1 cellular context compared by ENCODE assay signal in the genomic region with DNA sequence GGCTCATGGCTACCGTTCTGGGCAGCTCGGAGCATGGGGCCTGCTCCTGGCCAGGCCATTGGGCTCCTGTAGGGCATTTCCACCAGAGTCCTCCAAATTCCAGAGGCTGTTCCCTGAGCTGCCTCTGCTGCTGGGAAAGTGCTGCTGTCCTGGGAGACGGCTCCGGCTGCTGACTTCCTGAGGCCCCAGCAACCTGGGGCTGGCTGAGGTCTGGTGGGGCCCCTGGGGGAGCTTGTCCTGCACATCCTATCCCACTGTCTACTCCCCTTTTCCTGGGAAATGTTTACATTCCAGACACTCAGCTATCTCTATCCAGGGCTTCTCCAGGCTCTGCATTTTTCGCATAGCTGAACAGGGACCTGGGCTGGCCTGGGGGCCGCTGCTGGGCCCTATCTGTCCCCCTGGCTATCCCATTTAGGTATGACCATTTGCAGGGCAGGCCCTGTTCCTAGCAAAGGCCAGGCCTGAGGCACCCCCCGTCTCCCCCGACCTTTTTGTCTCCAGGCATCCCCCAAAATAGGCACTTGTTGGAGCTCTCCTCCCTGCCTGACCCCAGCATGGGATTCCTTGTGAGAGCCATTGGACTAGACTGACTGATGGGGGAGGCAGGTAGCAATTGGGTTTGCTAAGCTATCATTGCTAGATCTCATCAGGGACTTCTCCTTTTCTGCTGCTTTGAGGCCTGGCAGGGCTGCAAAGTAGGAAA.
TF ChIP-seq lines count a peak whose summit lies in the region.

No MANE protein-coding gene starts in this region.

TF ChIP-seq in HepG2, 621 proteins besides CTCF, POLR2A, EP300 and RAD21 (continued from another document and continues in another):
- TF ChIP-seq, protein P1, sequence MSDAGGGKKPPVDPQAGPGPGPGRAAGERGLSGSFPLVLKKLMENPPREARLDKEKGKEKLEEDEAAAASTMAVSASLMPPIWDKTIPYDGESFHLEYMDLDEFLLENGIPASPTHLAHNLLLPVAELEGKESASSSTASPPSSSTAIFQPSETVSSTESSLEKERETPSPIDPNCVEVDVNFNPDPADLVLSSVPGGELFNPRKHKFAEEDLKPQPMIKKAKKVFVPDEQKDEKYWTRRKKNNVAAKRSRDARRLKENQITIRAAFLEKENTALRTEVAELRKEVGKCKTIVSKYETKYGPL (CRISPR knock-in tag; IDR thresholded peaks at IDR 0.05) = no peak
- TF ChIP-seq SSRP1 (CRISPR knock-in tag; IDR thresholded peaks at IDR 0.05) = no peak
- TF ChIP-seq, protein P2, sequence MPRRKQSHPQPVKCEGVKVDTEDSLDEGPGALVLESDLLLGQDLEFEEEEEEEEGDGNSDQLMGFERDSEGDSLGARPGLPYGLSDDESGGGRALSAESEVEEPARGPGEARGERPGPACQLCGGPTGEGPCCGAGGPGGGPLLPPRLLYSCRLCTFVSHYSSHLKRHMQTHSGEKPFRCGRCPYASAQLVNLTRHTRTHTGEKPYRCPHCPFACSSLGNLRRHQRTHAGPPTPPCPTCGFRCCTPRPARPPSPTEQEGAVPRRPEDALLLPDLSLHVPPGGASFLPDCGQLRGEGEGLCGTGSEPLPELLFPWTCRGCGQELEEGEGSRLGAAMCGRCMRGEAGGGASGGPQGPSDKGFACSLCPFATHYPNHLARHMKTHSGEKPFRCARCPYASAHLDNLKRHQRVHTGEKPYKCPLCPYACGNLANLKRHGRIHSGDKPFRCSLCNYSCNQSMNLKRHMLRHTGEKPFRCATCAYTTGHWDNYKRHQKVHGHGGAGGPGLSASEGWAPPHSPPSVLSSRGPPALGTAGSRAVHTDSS (CRISPR knock-in tag; conservative IDR thresholded peaks at IDR 0.05) = no peak
- TF ChIP-seq NFKB2 (CRISPR knock-in tag; IDR thresholded peaks at IDR 0.05; ENCODE audit: borderline replicate concordance) = peak; percentile 75; the same call in 1 of the 2 replicates
- TF ChIP-seq NFYC (CRISPR knock-in tag; IDR thresholded peaks at IDR 0.05) = no peak
- TF ChIP-seq ZEB1 (IDR thresholded peaks at IDR 0.05; ENCODE audit: insufficient replicate concordance, low read depth) = peak; percentile 86
- no peak; the same call in 1 of the 2 replicates for TF ChIP-seq ZKSCAN1 (IDR thresholded peaks at IDR 0.05; ENCODE audit: low read length)
- TF ChIP-seq ZNF343 (CRISPR knock-in tag; IDR thresholded peaks at IDR 0.05) = no peak
- TF ChIP-seq BRD4 (CRISPR knock-in tag; IDR thresholded peaks at IDR 0.05) = no peak
- peak; percentile 27; the same call in 1 of the 2 replicates for TF ChIP-seq GFI1 (CRISPR knock-in tag; IDR thresholded peaks at IDR 0.05; ENCODE audit: borderline replicate concordance)
- no peak for TF ChIP-seq ZNF569 (CRISPR knock-in tag; IDR thresholded peaks at IDR 0.05; ENCODE audit: borderline replicate concordance)
- TF ChIP-seq ZBTB1 (CRISPR knock-in tag; IDR thresholded peaks at IDR 0.05; ENCODE audit: borderline replicate concordance) = no peak
- no peak for TF ChIP-seq RBM22 (optimal IDR thresholded peaks at IDR 0.05; ENCODE audit: low read length)
- 0 out of 2 replicates have a peak, but pooled peaks have one; percentile 32 for TF ChIP-seq ZNF225 (CRISPR knock-in tag; IDR thresholded peaks at IDR 0.05)
- TF ChIP-seq ZFYVE20 (CRISPR knock-in tag; IDR thresholded peaks at IDR 0.05; ENCODE audit: borderline replicate concordance, low read depth) = no peak
- TF ChIP-seq, protein P3, sequence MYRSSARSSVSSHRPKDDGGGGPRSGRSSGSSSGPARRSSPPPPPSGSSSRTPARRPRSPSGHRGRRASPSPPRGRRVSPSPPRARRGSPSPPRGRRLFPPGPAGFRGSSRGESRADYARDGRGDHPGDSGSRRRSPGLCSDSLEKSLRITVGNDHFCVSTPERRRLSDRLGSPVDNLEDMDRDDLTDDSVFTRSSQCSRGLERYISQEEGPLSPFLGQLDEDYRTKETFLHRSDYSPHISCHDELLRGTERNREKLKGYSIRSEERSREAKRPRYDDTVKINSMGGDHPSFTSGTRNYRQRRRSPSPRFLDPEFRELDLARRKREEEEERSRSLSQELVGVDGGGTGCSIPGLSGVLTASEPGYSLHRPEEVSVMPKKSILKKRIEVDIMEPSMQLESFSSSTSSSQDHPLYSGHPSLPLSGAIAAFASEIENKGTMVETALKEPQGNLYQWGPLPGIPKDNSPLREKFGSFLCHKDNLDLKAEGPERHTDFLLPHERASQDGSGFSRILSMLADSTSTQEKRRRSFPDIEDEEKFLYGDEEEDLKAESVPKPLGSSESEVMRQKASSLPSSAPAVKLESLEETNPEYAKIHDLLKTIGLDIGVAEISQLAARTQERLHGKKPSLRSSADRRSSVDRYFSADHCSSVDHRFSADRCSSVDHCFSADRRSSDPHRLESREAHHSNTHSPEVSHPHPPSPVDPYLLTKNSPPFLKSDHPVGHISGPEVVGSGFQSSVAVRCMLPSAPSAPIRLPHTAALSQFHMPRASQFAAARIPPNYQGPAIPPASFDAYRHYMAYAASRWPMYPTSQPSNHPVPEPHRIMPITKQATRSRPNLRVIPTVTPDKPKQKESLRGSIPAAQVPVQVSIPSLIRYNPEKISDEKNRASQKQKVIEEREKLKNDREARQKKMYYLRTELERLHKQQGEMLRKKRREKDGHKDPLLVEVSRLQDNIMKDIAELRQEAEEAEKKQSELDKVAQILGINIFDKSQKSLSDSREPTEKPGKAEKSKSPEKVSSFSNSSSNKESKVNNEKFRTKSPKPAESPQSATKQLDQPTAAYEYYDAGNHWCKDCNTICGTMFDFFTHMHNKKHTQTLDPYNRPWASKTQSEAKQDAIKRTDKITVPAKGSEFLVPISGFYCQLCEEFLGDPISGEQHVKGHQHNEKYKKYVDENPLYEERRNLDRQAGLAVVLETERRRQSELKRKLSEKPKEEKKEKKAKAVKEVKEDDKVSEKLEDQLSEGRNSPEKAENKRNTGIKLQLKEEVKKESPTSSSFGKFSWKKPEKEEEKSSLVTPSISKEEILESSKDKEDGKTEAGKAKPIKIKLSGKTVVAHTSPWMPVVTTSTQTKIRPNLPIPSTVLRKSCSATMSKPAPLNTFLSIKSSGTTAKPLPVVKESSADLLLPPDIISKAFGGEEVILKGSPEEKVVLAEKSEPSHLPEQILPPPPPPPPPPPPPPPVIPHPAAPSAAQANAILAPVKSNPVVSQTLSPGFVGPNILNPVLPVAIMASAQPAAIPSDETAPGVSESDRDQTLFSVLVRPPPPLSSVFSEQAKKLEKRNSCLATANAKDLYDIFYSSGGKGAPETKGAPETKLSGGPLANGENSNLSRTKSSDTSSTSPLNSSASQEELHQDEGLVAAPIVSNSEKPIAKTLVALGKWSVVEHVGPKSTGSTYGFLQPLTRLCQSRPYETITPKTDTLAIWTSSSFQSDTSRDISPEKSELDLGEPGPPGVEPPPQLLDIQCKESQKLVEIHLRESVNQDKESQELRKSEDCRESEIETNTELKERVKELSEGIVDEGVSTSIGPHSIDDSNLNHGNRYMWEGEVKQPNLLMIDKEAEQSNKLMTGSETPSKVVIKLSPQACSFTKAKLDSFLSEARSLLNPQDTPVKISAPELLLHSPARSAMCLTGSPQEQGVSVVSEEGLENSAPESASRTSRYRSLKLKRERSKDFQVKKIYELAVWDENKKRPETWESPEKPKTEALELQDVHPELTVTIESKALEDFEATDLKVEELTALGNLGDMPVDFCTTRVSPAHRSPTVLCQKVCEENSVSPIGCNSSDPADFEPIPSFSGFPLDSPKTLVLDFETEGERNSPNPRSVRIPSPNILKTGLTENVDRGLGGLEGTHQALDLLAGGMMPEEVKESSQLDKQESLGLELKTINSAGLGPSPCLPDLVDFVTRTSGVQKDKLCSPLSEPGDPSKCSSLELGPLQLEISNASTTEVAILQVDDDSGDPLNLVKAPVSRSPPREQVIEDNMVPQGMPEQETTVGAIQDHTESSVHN (CRISPR knock-in tag; IDR thresholded peaks at IDR 0.05) = no peak
- no peak for TF ChIP-seq POLR2AphosphoS2 (IDR thresholded peaks at IDR 0.05; ENCODE audit: low read depth, low read length)
- peak; percentile 80 for TF ChIP-seq RARA (CRISPR knock-in tag; IDR thresholded peaks at IDR 0.05)
- TF ChIP-seq MXI1 (IDR thresholded peaks at IDR 0.05; ENCODE audit: borderline replicate concordance, low read depth, low read length) = 0 out of 3 replicates have a peak, but pooled peaks have one; percentile 11
- TF ChIP-seq ZNF430 (CRISPR knock-in tag; IDR thresholded peaks at IDR 0.05) = 0 out of 2 replicates have a peak, but pooled peaks have one; percentile 48
- no peak for TF ChIP-seq ZNF256 (CRISPR knock-in tag; conservative IDR thresholded peaks at IDR 0.05)
- TF ChIP-seq, protein P4, sequence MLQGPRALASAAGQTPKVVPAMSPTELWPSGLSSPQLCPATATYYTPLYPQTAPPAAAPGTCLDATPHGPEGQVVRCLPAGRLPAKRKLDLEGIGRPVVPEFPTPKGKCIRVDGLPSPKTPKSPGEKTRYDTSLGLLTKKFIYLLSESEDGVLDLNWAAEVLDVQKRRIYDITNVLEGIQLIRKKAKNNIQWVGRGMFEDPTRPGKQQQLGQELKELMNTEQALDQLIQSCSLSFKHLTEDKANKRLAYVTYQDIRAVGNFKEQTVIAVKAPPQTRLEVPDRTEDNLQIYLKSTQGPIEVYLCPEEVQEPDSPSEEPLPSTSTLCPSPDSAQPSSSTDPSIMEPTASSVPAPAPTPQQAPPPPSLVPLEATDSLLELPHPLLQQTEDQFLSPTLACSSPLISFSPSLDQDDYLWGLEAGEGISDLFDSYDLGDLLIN (CRISPR knock-in tag; IDR thresholded peaks at IDR 0.05; ENCODE audit: borderline replicate concordance) = no peak
- TF ChIP-seq ZMYM3 (CRISPR knock-in tag; IDR thresholded peaks at IDR 0.05) = no peak; the same call in 1 of the 2 replicates
- no peak for TF ChIP-seq ZNF335 (CRISPR knock-in tag; IDR thresholded peaks at IDR 0.05)
- TF ChIP-seq BHLHE40 (IDR thresholded peaks at IDR 0.05; ENCODE audit: low read length) = no peak
- no peak for TF ChIP-seq ZNF841 (CRISPR knock-in tag; IDR thresholded peaks at IDR 0.05; ENCODE audit: borderline replicate concordance)
- TF ChIP-seq, protein P5, sequence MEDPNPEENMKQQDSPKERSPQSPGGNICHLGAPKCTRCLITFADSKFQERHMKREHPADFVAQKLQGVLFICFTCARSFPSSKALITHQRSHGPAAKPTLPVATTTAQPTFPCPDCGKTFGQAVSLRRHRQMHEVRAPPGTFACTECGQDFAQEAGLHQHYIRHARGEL (CRISPR knock-in tag; IDR thresholded peaks at IDR 0.05) = no peak
- no peak for TF ChIP-seq MTF2 (CRISPR knock-in tag; IDR thresholded peaks at IDR 0.05; ENCODE audit: borderline replicate concordance)
- no peak for TF ChIP-seq FOXK1 (CRISPR knock-in tag; IDR thresholded peaks at IDR 0.05; ENCODE audit: borderline replicate concordance, low read depth)
- TF ChIP-seq, protein P6, sequence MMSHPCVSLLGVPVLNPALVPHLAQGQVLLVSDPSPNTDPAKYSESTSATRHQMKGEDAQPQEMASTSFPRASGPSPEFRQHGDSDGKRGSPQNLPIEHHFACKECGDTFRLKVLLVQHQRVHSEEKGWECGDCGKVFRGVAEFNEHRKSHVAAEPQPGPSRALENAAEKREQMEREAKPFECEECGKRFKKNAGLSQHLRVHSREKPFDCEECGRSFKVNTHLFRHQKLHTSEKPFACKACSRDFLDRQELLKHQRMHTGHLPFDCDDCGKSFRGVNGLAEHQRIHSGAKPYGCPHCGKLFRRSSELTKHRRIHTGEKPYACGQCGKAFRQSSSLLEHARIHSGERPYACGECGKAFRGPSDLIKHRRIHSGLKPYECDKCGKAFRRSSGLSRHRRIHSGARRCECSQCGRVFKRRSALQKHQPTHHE (CRISPR knock-in tag; IDR thresholded peaks at IDR 0.05; ENCODE audit: borderline replicate concordance) = peak; percentile 57; the same call in 1 of the 2 replicates
- no peak for TF ChIP-seq ZNF431 (CRISPR knock-in tag; IDR thresholded peaks at IDR 0.05; ENCODE audit: borderline replicate concordance, low read depth)
- TF ChIP-seq EED (CRISPR knock-in tag; IDR thresholded peaks at IDR 0.05) = no peak
- TF ChIP-seq IRX3 (CRISPR knock-in tag; IDR thresholded peaks at IDR 0.05; ENCODE audit: borderline replicate concordance, low read depth) = no peak
- 0 out of 2 replicates have a peak, but pooled peaks have one; percentile 10 for TF ChIP-seq ZNF501 (CRISPR knock-in tag; IDR thresholded peaks at IDR 0.05)
- TF ChIP-seq NFIB (CRISPR knock-in tag; IDR thresholded peaks at IDR 0.05; ENCODE audit: borderline replicate concordance) = no peak
- TF ChIP-seq SMC3 (IDR thresholded peaks at IDR 0.05; ENCODE audit: low read length) = no peak
- TF ChIP-seq, protein P7, sequence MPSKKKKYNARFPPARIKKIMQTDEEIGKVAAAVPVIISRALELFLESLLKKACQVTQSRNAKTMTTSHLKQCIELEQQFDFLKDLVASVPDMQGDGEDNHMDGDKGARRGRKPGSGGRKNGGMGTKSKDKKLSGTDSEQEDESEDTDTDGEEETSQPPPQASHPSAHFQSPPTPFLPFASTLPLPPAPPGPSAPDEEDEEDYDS (CRISPR knock-in tag; IDR thresholded peaks at IDR 0.05) = no peak
- no peak for TF ChIP-seq XBP1 (CRISPR knock-in tag; IDR thresholded peaks at IDR 0.05)
- TF ChIP-seq LCORL (IDR thresholded peaks at IDR 0.05) = no peak
- peak; percentile 98 for TF ChIP-seq LCORL (CRISPR knock-in tag; IDR thresholded peaks at IDR 0.05)
- no peak for TF ChIP-seq KAT2B (IDR thresholded peaks at IDR 0.05; ENCODE audit: borderline replicate concordance, low read depth, low read length)
- TF ChIP-seq, protein P8, sequence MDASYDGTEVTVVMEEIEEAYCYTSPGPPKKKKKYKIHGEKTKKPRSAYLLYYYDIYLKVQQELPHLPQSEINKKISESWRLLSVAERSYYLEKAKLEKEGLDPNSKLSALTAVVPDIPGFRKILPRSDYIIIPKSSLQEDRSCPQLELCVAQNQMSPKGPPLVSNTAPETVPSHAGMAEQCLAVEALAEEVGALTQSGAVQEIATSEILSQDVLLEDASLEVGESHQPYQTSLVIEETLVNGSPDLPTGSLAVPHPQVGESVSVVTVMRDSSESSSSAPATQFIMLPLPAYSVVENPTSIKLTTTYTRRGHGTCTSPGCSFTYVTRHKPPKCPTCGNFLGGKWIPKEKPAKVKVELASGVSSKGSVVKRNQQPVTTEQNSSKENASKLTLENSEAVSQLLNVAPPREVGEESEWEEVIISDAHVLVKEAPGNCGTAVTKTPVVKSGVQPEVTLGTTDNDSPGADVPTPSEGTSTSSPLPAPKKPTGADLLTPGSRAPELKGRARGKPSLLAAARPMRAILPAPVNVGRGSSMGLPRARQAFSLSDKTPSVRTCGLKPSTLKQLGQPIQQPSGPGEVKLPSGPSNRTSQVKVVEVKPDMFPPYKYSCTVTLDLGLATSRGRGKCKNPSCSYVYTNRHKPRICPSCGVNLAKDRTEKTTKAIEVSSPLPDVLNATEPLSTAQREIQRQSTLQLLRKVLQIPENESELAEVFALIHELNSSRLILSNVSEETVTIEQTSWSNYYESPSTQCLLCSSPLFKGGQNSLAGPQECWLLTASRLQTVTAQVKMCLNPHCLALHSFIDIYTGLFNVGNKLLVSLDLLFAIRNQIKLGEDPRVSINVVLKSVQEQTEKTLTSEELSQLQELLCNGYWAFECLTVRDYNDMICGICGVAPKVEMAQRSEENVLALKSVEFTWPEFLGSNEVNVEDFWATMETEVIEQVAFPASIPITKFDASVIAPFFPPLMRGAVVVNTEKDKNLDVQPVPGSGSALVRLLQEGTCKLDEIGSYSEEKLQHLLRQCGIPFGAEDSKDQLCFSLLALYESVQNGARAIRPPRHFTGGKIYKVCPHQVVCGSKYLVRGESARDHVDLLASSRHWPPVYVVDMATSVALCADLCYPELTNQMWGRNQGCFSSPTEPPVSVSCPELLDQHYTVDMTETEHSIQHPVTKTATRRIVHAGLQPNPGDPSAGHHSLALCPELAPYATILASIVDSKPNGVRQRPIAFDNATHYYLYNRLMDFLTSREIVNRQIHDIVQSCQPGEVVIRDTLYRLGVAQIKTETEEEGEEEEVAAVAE (CRISPR knock-in tag; IDR thresholded peaks at IDR 0.05; ENCODE audit: borderline replicate concordance) = no peak
- TF ChIP-seq, protein P9, sequence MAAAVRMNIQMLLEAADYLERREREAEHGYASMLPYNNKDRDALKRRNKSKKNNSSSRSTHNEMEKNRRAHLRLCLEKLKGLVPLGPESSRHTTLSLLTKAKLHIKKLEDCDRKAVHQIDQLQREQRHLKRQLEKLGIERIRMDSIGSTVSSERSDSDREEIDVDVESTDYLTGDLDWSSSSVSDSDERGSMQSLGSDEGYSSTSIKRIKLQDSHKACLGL (CRISPR knock-in tag; IDR thresholded peaks at IDR 0.05) = no peak
- no peak for TF ChIP-seq ZNF543 (CRISPR knock-in tag; IDR thresholded peaks at IDR 0.05)
